In genomic region chr14:64963611-64964010, GRCh38 we compare ENCODE assay signal across 29 cellular contexts. TPM values are rescaled to one million over a fixed set of nuclear protein-coding genes. Genes with fewer than 3 reads are reported as not detected.
A peak's percentile ranks its signal among the peaks of the same experiment; 100 is the strongest.
DNase-seq lines count a peak whose midpoint lies in the region; ATAC-seq, FAIRE-seq and TF ChIP-seq lines count a peak whose summit lies in the region.
"Had no signal": no experiment of that assay in that cellular context is flagged by ENCODE, and none has a peak within 500 bp of the region (broad histone marks: within the 10 kb centered on the region; RNA-seq: fewer than 3 reads in every experiment).

No MANE protein-coding gene starts in this region.

- ATAC-seq in GM12878 (0 out of 3 replicates have a peak, but pooled peaks have one; percentile 34), GM21619 (IDR thresholded peaks at IDR 0.05; ENCODE audit: unreplicated experiment) (no peak), SK-N-SH treated with all-trans-retinoic acid at 6 μM for 48 hours (no peak)
- ATAC-seq: natural killer cell treated with Interleukin-12 subunit alpha and Interleukin-12 subunit beta and Interleukin-15 and Interleukin-18, amount 100 ng/mL, for 72 hours had no signal

- in situ Hi-C loops in KBM-7 (cut with MboI; ENCODE audit: low pct_unique_long_range_greater_than_20kb, low sequenced_read_pairs) (no loop called here), GM12878 (cut with MboI) (no loop called here)

- no peaks in the 10 kb centered on the region for H3K79me2 ChIP-seq in GM12878 (ENCODE audit: control insufficient read depth, insufficient read depth, low read length)

- no peak overlapping the region for H3K4me3 ChIP-seq in GM12878
- H3K4me3 ChIP-seq: adrenal gland, colonic mucosa, SJSA1, thoracic aorta had no signal

- no peak overlapping the region for H3K9ac ChIP-seq in GM12878 (ENCODE audit: control insufficient read depth, insufficient read depth, low read length)

- TF ChIP-seq EP300 in GM12878 (IDR thresholded peaks at IDR 0.05; ENCODE audit: borderline replicate concordance in 1 of 2, control insufficient read depth in 1 of 2, low read depth in 2 of 2, low read length in 2 of 2), result no peak

- H3K36me3 ChIP-seq in GM12878 (ENCODE audit: control insufficient read depth in 2 of 2, insufficient read depth in 2 of 2, low read length in 1 of 2), result no peaks in the 10 kb centered on the region
- H3K36me3 ChIP-seq: adrenal gland, colonic mucosa, SJSA1, thoracic aorta had no signal

- DNase-seq in KBM-7 (peak; percentile 40), GM12878 (ENCODE audit: low read depth, low spot score) (no peak), posterior vena cava (ENCODE audit: low spot score) (peak; percentile 63), superior temporal gyrus (ENCODE audit: extremely low spot score) (no peak)
- DNase-seq: activated CD4-positive, alpha-beta T cell treated with anti-CD3 and anti-CD28 coated beads for 4 hours; activated CD8-positive, alpha-beta memory T cell treated with anti-CD3 and anti-CD28 coated beads for 24 hours; activated T-cell treated with anti-CD3 and anti-CD28 coated beads, Interleukin-2, amount 50 U/mL, for 1 hour; adrenal gland; colonic mucosa; GDM1; KG1; MV-4-11; NCI-H1694; NCI-H510A treated with DMSO at 0.1 percent for 48 hours; NK-92 treated with Interleukin-12 subunit alpha and Interleukin-12 subunit beta, amount 100 ng/mL, for 24 hours; stimulated activated CD4-positive, alpha-beta T cell treated with anti-CD3 and anti-CD28 coated beads, Interleukin-12 subunit alpha, Interleukin-12 subunit beta, amount 100 ng/mL, for 4 hours; stimulated activated CD4-positive, alpha-beta T cell treated with anti-CD3 and anti-CD28 coated beads, Interleukin-4, amount 100 ng/mL, for 24 hours; stimulated activated naive CD4-positive, alpha-beta T cell had no signal

- no peak overlapping the region for H3K27ac ChIP-seq in GM12878 (ENCODE audit: control insufficient read depth, insufficient read depth)
- H3K27ac ChIP-seq: adrenal gland, colonic mucosa, SJSA1, thoracic aorta had no signal

- FAIRE-seq in GM12878 (lab: Jason Lieb, UNC), result no peak
- FAIRE-seq: endometrium, GM12891, keratinocyte had no signal

- SMC1A ChIA-PET in GM12878 (lab: Charles Lee; ENCODE audit: uncharacterized antibody, unreplicated experiment), result interaction anchor here (2.4 kb wide), 1 partner anchor 11 kb away, joined by 9 read pairs; no protein-coding TSS in a partner anchor

- 0% methylated on average over 1 of the region's 1 CpG for WGBS in GM12878 (ENCODE audit: insufficient coverage, insufficient replicate concordance, low lambda C conversion rate, missing lambda C conversion rate)

- no peaks in the 10 kb centered on the region for H4K20me1 ChIP-seq in GM12878 (ENCODE audit: control insufficient read depth, insufficient read depth)

- no peak for TF ChIP-seq RAD21 in GM12878 (IDR thresholded peaks at IDR 0.05; ENCODE audit: insufficient read depth, low read depth, low read length)

- CTCF ChIA-PET in GM12878 (lab: Yijun Ruan, JAX), result interaction anchor here (1.3 kb wide), 1 partner anchor 72 kb away, joined by 4 read pairs; no protein-coding TSS in a partner anchor

- no peak for TF ChIP-seq POLR2A in GM12878 (IDR thresholded peaks at IDR 0.05; ENCODE audit: low read depth, low read length)

- H3K4me1 ChIP-seq in GM12878 (ENCODE audit: control insufficient read depth, insufficient read depth, low read length), result no peaks in the 10 kb centered on the region
- H3K4me1 ChIP-seq: adrenal gland, colonic mucosa, SJSA1 had no signal

- intact Hi-C loops in GM12878 (cut with micrococcal nuclease; ENCODE audit: unreplicated experiment), result no loop called here
- intact Hi-C loops in posterior vena cava (cut with DNase I), result no loop called here

- H3K27me3 ChIP-seq in GM12878 (replicated peaks in 1 of 2; ENCODE audit: control insufficient read depth in 2 of 2, insufficient read depth in 2 of 2, low read length in 1 of 2), result no peaks in the 10 kb centered on the region
- H3K27me3 ChIP-seq: adrenal gland, colonic mucosa, SJSA1 had no signal

- RAD21 ChIA-PET in GM12878 (lab: Charles Lee; ENCODE audit: unreplicated experiment), result interaction anchor here (0.9 kb wide), 1 partner anchor 25 kb away, joined by 3 read pairs; no protein-coding TSS in a partner anchor

- TF ChIP-seq CTCF in GM12872 (IDR thresholded peaks at IDR 0.05; ENCODE audit: insufficient read depth, low read depth, low read length), result peak; percentile 27; the same call in 1 of the 3 replicates
- no peak for TF ChIP-seq CTCF in GM12878 (IDR thresholded peaks at IDR 0.05 in 2 of 3, conservative IDR thresholded peaks at IDR 0.05 in 1 of 3; ENCODE audit: control insufficient read depth in 2 of 3, extremely low read depth in 1 of 3, insufficient read depth in 1 of 3, low read depth in 3 of 3, low read length in 3 of 3)

- no peak overlapping the region for H2AFZ ChIP-seq in GM12878 (ENCODE audit: control insufficient read depth, low read depth, low read length)

- BruUV-seq in GM12878 (replicated peaks; lab: Mats Ljungman, UMichigan), result no TSS peak

- no peak overlapping the region for H3K4me2 ChIP-seq in GM12878 (ENCODE audit: control insufficient read depth, insufficient read depth)

- POLR2A ChIA-PET in GM12878 (lab: Charles Lee), result interaction anchor here (0.6 kb wide), 1 partner anchor 11 kb away, joined by 4 read pairs; no protein-coding TSS in a partner anchor

- H3K9me3 ChIP-seq in GM12878 (replicated peaks; ENCODE audit: control insufficient read depth, insufficient read depth, low read length), result no peaks in the 10 kb centered on the region
- H3K9me3 ChIP-seq: adrenal gland, colonic mucosa, SJSA1, thoracic aorta had no signal

RNA-seq across cellular contexts. Expression of gene RAB15, which starts 8.5 kb away (rescaled TPM):
- total RNA-seq in GM12878 (2013; cell fraction: nucleolus; rRNA removed), result 0.76 and 1.8 TPM in 2 replicates
- total RNA-seq in GM12878 (2014; rRNA removed) (2.3 and 2.9 TPM in 2 replicates), GM12878 (2014; rRNA removed; fragmentation: Illumina TruSeq; extraction: Trizol) (2.4 and 2.5 TPM in 2 replicates), GM12878 (2021) (2.6 and 2.8 TPM in 2 replicates), posterior vena cava (1 to 10 TPM; 6.0 to 7.3 TPM)
- polyA plus RNA-seq in GM12878 (2011; ENCODE audit: low read depth), result 1.5 TPM
- polyA plus RNA-seq in GM12878 (2011; rRNA removed) (0.77 and 0.81 TPM in 2 replicates), GM12878 (2014; fragmentation: Illumina TruSeq; extraction: Trizol) (1.6 and 3.0 TPM in 2 replicates), GM12878 (2014; fragmentation: Nextera tagmentation; extraction: Ambion mirVana) (1 to 10 TPM in 1 of 2 experiments, under 1 TPM in 1; 0.32 to 1.0 TPM), GM12878 (2014; rRNA removed) (2.5 and 3.9 TPM in 2 replicates), GM12878 (2016; fragmentation: Nextera tagmentation; extraction: Ambion mirVana) (1 to 10 TPM; 1.0 to 1.8 TPM)
- polyA plus RNA-seq in GM12878 (2011; cell fraction: cytosol; rRNA removed), result 0.72 and 0.94 TPM in 2 replicates
- 5.4 and 8.7 TPM in 2 replicates for polyA plus RNA-seq in GM12878 (2011; cell fraction: nucleus; rRNA removed)
- polyA plus RNA-seq in GM12878 (2012), result 1.8 and 2.3 TPM in 2 replicates
- polyA minus RNA-seq in GM12878 (2011; rRNA and poly(A)+ RNA removed), result 0.41 and 0.88 TPM in 2 replicates
- 0.40 TPM in 1 of 2 replicates, not detected in the other for polyA minus RNA-seq in GM12878 (2011; cell fraction: cytosol; rRNA and poly(A)+ RNA removed)
- polyA minus RNA-seq in GM12878 (2011; cell fraction: nucleus; rRNA and poly(A)+ RNA removed), result 0.24 and 0.48 TPM in 2 replicates

RNA-seq across cellular contexts. Expression of gene GPX2, which starts 21.1 kb away (rescaled TPM):
- not detected in 2 replicates for total RNA-seq in GM12878 (2013; cell fraction: nucleolus; rRNA removed)
- total RNA-seq in GM12878 (2014; rRNA removed), result not detected in 2 replicates
- not detected in 2 replicates for total RNA-seq in GM12878 (2014; rRNA removed; fragmentation: Illumina TruSeq; extraction: Trizol)
- 0.85 TPM in 1 of 2 replicates, not detected in the other for total RNA-seq in GM12878 (2021)
- polyA plus RNA-seq in GM12878 (2011; ENCODE audit: low read depth), result not detected
- not detected in 2 replicates for polyA plus RNA-seq in GM12878 (2011; rRNA removed)
- polyA plus RNA-seq in GM12878 (2011; cell fraction: cytosol; rRNA removed), result not detected in 2 replicates
- not detected in 2 replicates for polyA plus RNA-seq in GM12878 (2011; cell fraction: nucleus; rRNA removed)
- polyA plus RNA-seq in GM12878 (2012), result 0.15 and 0.32 TPM in 2 replicates
- polyA plus RNA-seq in GM12878 (2014; fragmentation: Illumina TruSeq; extraction: Trizol), result not detected in 2 replicates
- not detected for polyA plus RNA-seq in GM12878 (2014; fragmentation: Nextera tagmentation; extraction: Ambion mirVana)
- polyA plus RNA-seq in GM12878 (2014; rRNA removed), result not detected in 2 replicates
- polyA plus RNA-seq in GM12878 (2016; fragmentation: Nextera tagmentation; extraction: Ambion mirVana), result not detected
- polyA minus RNA-seq in GM12878 (2011; rRNA and poly(A)+ RNA removed), result not detected in 2 replicates
- not detected in 2 replicates for polyA minus RNA-seq in GM12878 (2011; cell fraction: cytosol; rRNA and poly(A)+ RNA removed)
- polyA minus RNA-seq in GM12878 (2011; cell fraction: nucleus; rRNA and poly(A)+ RNA removed), result not detected in 2 replicates
- not detected for total RNA-seq in posterior vena cava
- total RNA-seq: CD8-positive, alpha-beta memory T cell; natural killer cell treated with Interleukin-12 subunit alpha and Interleukin-12 subunit beta and Interleukin-15 and Interleukin-18, amount 100 ng/mL, for 72 hours; osteocyte; SJSA1 had no signal
- polyA plus RNA-seq: CD8-positive, alpha-beta memory T cell had no signal

RNA-seq across cellular contexts. Expression of gene FNTB, which starts 23.1 kb away (rescaled TPM):
- total RNA-seq in GM12878 (2013; cell fraction: nucleolus; rRNA removed), result 51.3 and 59.8 TPM in 2 replicates
- total RNA-seq in GM12878 (2014; rRNA removed) (10.1 and 11.1 TPM in 2 replicates), GM12878 (2014; rRNA removed; fragmentation: Illumina TruSeq; extraction: Trizol) (13.6 and 14.7 TPM in 2 replicates), GM12878 (2021) (16.3 and 17.3 TPM in 2 replicates), posterior vena cava (10 to 100 TPM in 1 of 2 donors, 1 to 10 TPM in 1; 8.0 to 14.8 TPM)
- polyA plus RNA-seq in GM12878 (2011; ENCODE audit: low read depth), result 10.5 TPM
- polyA plus RNA-seq in GM12878 (2011; rRNA removed) (19.6 and 25.1 TPM in 2 replicates), GM12878 (2014; fragmentation: Illumina TruSeq; extraction: Trizol) (16.0 and 17.4 TPM in 2 replicates), GM12878 (2014; fragmentation: Nextera tagmentation; extraction: Ambion mirVana) (10 to 100 TPM; 10.4 to 14.2 TPM), GM12878 (2014; rRNA removed) (16.0 and 18.1 TPM in 2 replicates), GM12878 (2016; fragmentation: Nextera tagmentation; extraction: Ambion mirVana) (10 to 100 TPM; 22.4 to 22.9 TPM)
- polyA plus RNA-seq in GM12878 (2011; cell fraction: cytosol; rRNA removed), result 29.0 and 33.2 TPM in 2 replicates
- 38.8 and 60.2 TPM in 2 replicates for polyA plus RNA-seq in GM12878 (2011; cell fraction: nucleus; rRNA removed)
- polyA plus RNA-seq in GM12878 (2012), result 12.3 and 15.5 TPM in 2 replicates
- 36.6 and 43.7 TPM in 2 replicates for polyA minus RNA-seq in GM12878 (2011; rRNA and poly(A)+ RNA removed)
- polyA minus RNA-seq in GM12878 (2011; cell fraction: cytosol; rRNA and poly(A)+ RNA removed), result 12.2 and 14.3 TPM in 2 replicates
- polyA minus RNA-seq in GM12878 (2011; cell fraction: nucleus; rRNA and poly(A)+ RNA removed), result 31.7 and 35.3 TPM in 2 replicates

RNA-seq across cellular contexts. Expression of gene CHURC1, which starts 49.4 kb away (rescaled TPM):
- total RNA-seq in GM12878 (2013; cell fraction: nucleolus; rRNA removed), result 143 and 151 TPM in 2 replicates
- 41.0 and 56.9 TPM in 2 replicates for total RNA-seq in GM12878 (2014; rRNA removed)
- 73.3 and 81.0 TPM in 2 replicates for total RNA-seq in GM12878 (2014; rRNA removed; fragmentation: Illumina TruSeq; extraction: Trizol)
- total RNA-seq in GM12878 (2021), result 65.3 and 70.2 TPM in 2 replicates
- polyA plus RNA-seq in GM12878 (2011; ENCODE audit: low read depth), result 15.3 TPM
- 193 and 241 TPM in 2 replicates for polyA plus RNA-seq in GM12878 (2011; rRNA removed)
- 47.7 and 137 TPM in 2 replicates for polyA plus RNA-seq in GM12878 (2011; cell fraction: cytosol; rRNA removed)
- polyA plus RNA-seq in GM12878 (2011; cell fraction: nucleus; rRNA removed), result 52.4 and 56.9 TPM in 2 replicates
- polyA plus RNA-seq in GM12878 (2012), result 58.2 and 78.5 TPM in 2 replicates
- 88.3 and 111 TPM in 2 replicates for polyA plus RNA-seq in GM12878 (2014; fragmentation: Illumina TruSeq; extraction: Trizol)
- polyA plus RNA-seq in GM12878 (2014; fragmentation: Nextera tagmentation; extraction: Ambion mirVana), result 100 to 1,000 TPM; 408 to 421 TPM
- 50.9 and 65.4 TPM in 2 replicates for polyA plus RNA-seq in GM12878 (2014; rRNA removed)
- 100 to 1,000 TPM; 237 to 262 TPM for polyA plus RNA-seq in GM12878 (2016; fragmentation: Nextera tagmentation; extraction: Ambion mirVana)
- polyA minus RNA-seq in GM12878 (2011; rRNA and poly(A)+ RNA removed), result 22.6 and 25.2 TPM in 2 replicates
- 7.2 and 9.6 TPM in 2 replicates for polyA minus RNA-seq in GM12878 (2011; cell fraction: cytosol; rRNA and poly(A)+ RNA removed)
- 21.5 and 24.7 TPM in 2 replicates for polyA minus RNA-seq in GM12878 (2011; cell fraction: nucleus; rRNA and poly(A)+ RNA removed)
- 10 to 100 TPM; 65.4 to 87.3 TPM for total RNA-seq in posterior vena cava

Comparison
In these comparisons a context has a peak if more than half of its experiments do, and no peak if none do; other contexts are left out.
1. DNase-seq: peak in KBM-7 (single experiment) and posterior vena cava (single experiment); none in GM12878 (single experiment) and superior temporal gyrus (single experiment).